In genomic region chr22:29765905-29766631, GRCh38 we compare ENCODE assay signal across 8 cellular contexts. TPM values are rescaled to one million over a fixed set of nuclear protein-coding genes. Genes with fewer than 3 reads are reported as not detected.
DNase-seq lines count a peak whose midpoint lies in the region; ATAC-seq and TF ChIP-seq lines count a peak whose summit lies in the region.
"Had no signal": no experiment of that assay in that cellular context is flagged by ENCODE, and none has a peak within 500 bp of the region (broad histone marks: within the 10 kb centered on the region; RNA-seq: fewer than 3 reads in every experiment).

No MANE protein-coding gene starts in this region.

- H3K27me3 ChIP-seq in RWPE2 (ENCODE audit: insufficient read depth, poor library complexity, severe bottlenecking) (no peaks in the 10 kb centered on the region), aorta (ENCODE audit: control insufficient read depth in 1 of 2, insufficient read depth in 2 of 2, low read length in 1 of 2) (no peaks in the 10 kb centered on the region)

- peak overlapping the region; percentile 99 for H3K27ac Mint-ChIP-seq in natural killer cell treated with Interleukin-12 subunit alpha and Interleukin-12 subunit beta and Interleukin-15 and Interleukin-18, amount 100 ng/mL, for 72 hours

- peaks cover 22 to 32% of the 10 kb centered on the region in 2 donors for H3K4me1 Mint-ChIP-seq in natural killer cell treated with Interleukin-12 subunit alpha and Interleukin-12 subunit beta and Interleukin-15 and Interleukin-18, amount 100 ng/mL, for 72 hours (ENCODE audit: low read depth in 2 of 2)

- WGBS in aorta, 2 donors, result 56 to 57% methylated on average over 15 of the region's 15 CpGs

- H3K4me3 ChIP-seq in RWPE2 (ENCODE audit: severe bottlenecking) (peak overlapping the region; percentile 71), aorta (ENCODE audit: low read length in 2 of 2) (peak overlapping the region; percentile 56 to 61)

- no peak for TF ChIP-seq CTCF in RWPE2 (IDR thresholded peaks at IDR 0.05; ENCODE audit: poor library complexity, severe bottlenecking)

- H3K4me1 ChIP-seq in RWPE2 (ENCODE audit: insufficient read depth, poor library complexity, severe bottlenecking) (no peaks in the 10 kb centered on the region), aorta (ENCODE audit: control insufficient read depth in 1 of 2, insufficient read depth in 2 of 2, low read length in 2 of 2) (peaks cover 0 to 2% of the 10 kb centered on the region in 2 donors)

- H3K36me3 Mint-ChIP-seq in natural killer cell treated with Interleukin-12 subunit alpha and Interleukin-12 subunit beta and Interleukin-15 and Interleukin-18, amount 100 ng/mL, for 72 hours, result peaks cover 4% of the 10 kb centered on the region

- peak overlapping the region; percentile 97 for H3K4me3 Mint-ChIP-seq in natural killer cell treated with Interleukin-12 subunit alpha and Interleukin-12 subunit beta and Interleukin-15 and Interleukin-18, amount 100 ng/mL, for 72 hours

- peak overlapping the region; percentile 56 for H3K27ac ChIP-seq in RWPE2 (ENCODE audit: poor library complexity, severe bottlenecking)
- H3K27ac ChIP-seq in aorta (ENCODE audit: low read depth in 1 of 2, low read length in 2 of 2), result no peak overlapping the region

- no peaks in the 10 kb centered on the region for H3K9me3 ChIP-seq in RWPE2 (ENCODE audit: severe bottlenecking)
- H3K9me3 ChIP-seq in aorta (ENCODE audit: control insufficient read depth, low read length), result no peaks in the 10 kb centered on the region

- intact Hi-C loops in aorta (cut with DNase I), result no loop called here

- no peaks in the 10 kb centered on the region for H3K27me3 Mint-ChIP-seq in natural killer cell treated with Interleukin-12 subunit alpha and Interleukin-12 subunit beta and Interleukin-15 and Interleukin-18, amount 100 ng/mL, for 72 hours

- no peaks in the 10 kb centered on the region for H3K9me3 Mint-ChIP-seq in natural killer cell treated with Interleukin-12 subunit alpha and Interleukin-12 subunit beta and Interleukin-15 and Interleukin-18, amount 100 ng/mL, for 72 hours

- H3K36me3 ChIP-seq in RWPE2 (ENCODE audit: low read depth), result peaks cover 23% of the 10 kb centered on the region
- H3K36me3 ChIP-seq in aorta (ENCODE audit: control insufficient read depth in 1 of 2, insufficient read depth in 2 of 2, low read length in 1 of 2), result no peaks in the 10 kb centered on the region

- no peak for DNase-seq in RWPE2 (ENCODE audit: low spot score)
- DNase-seq in effector CD4-positive, alpha-beta T cell, result peak; percentile 5
- no peak for DNase-seq in natural killer cell treated with Interleukin-12 subunit alpha and Interleukin-12 subunit beta and Interleukin-15 and Interleukin-18, amount 100 ng/mL, for 72 hours (ENCODE audit: low spot score)
- no peak for DNase-seq in aorta
- no peak for DNase-seq in NCI-H2081 (lab: John Stamatoyannopoulos, UW)

- ATAC-seq in GM18868 (IDR thresholded peaks at IDR 0.05; ENCODE audit: unreplicated experiment), result peak; percentile 23
- peak; percentile 11 for ATAC-seq in HG02885 (IDR thresholded peaks at IDR 0.05; ENCODE audit: poor library complexity, unreplicated experiment)
- no peak; the same call in 2 of the 3 replicates for ATAC-seq in RWPE2 (ENCODE audit: low read depth)
- ATAC-seq in natural killer cell treated with Interleukin-12 subunit alpha and Interleukin-12 subunit beta and Interleukin-15 and Interleukin-18, amount 100 ng/mL, for 72 hours, result peak in 1 of 2 donors; percentile 26
- peak; percentile 3 for ATAC-seq in aorta (ENCODE audit: low FRiP score)

RNA-seq across cellular contexts. Expression of gene ZMAT5, which starts 0.7 kb away (rescaled TPM):
- 10 to 100 TPM; 17.3 to 34.4 TPM for total RNA-seq in natural killer cell treated with Interleukin-12 subunit alpha and Interleukin-12 subunit beta and Interleukin-15 and Interleukin-18, amount 100 ng/mL, for 72 hours
- total RNA-seq in aorta, result 10 to 100 TPM; 11.3 to 18.4 TPM
- 10 to 100 TPM; 20.0 to 29.0 TPM for polyA plus RNA-seq in aorta

RNA-seq across cellular contexts. Expression of gene UQCR10, which starts 1.1 kb away (rescaled TPM):
- 10 to 100 TPM; 59.1 to 86.2 TPM for total RNA-seq in natural killer cell treated with Interleukin-12 subunit alpha and Interleukin-12 subunit beta and Interleukin-15 and Interleukin-18, amount 100 ng/mL, for 72 hours
- 10 to 100 TPM; 41.4 to 42.4 TPM for total RNA-seq in aorta
- 100 to 1,000 TPM in 1 of 2 donors, 10 to 100 TPM in 1; 88.4 to 189 TPM for polyA plus RNA-seq in aorta

RNA-seq across cellular contexts. Expression of gene CABP7, which starts 46.3 kb away (rescaled TPM):
- under 1 TPM; 0.07 to 0.17 TPM for total RNA-seq in natural killer cell treated with Interleukin-12 subunit alpha and Interleukin-12 subunit beta and Interleukin-15 and Interleukin-18, amount 100 ng/mL, for 72 hours
- not detected for total RNA-seq in aorta
- under 1 TPM; 0.10 to 0.13 TPM for polyA plus RNA-seq in aorta
- total RNA-seq: activated CD8-positive, alpha-beta memory T cell treated with anti-CD3 and anti-CD28 coated beads for 36 hours had no signal
